ENCODE assay signal across 9 cellular contexts in genomic region chr1:40389234-40389815, GRCh38. TPM values are rescaled to one million over a fixed set of nuclear protein-coding genes. Genes with fewer than 3 reads are reported as not detected.
DNase-seq lines count a peak whose midpoint lies in the region; ATAC-seq and TF ChIP-seq lines count a peak whose summit lies in the region.
"Had no signal": no experiment of that assay in that cellular context is flagged by ENCODE, and none has a peak within 500 bp of the region (broad histone marks: within the 10 kb centered on the region; RNA-seq: fewer than 3 reads in every experiment).

No MANE protein-coding gene starts in this region.

- no peak for DNase-seq in right atrium auricular region (ENCODE audit: low spot score)
- no peak for DNase-seq in left cardiac atrium
- no peak for DNase-seq in activated naive CD8-positive, alpha-beta T cell treated with anti-CD3 and anti-CD28 coated beads, Interleukin-2, amount 50 U/mL, for 24 hours
- no peak for DNase-seq in vagina (ENCODE audit: extremely low spot score in 2 of 2)
- no peak for DNase-seq in NCI-H187 (lab: John Stamatoyannopoulos, UW)
- DNase-seq in NCI-H1436 (lab: John Stamatoyannopoulos, UW) = no peak
- DNase-seq in mucosa of gallbladder (ENCODE audit: low spot score) = no peak
- DNase-seq: RPMI8226 had no signal

- H3K36me3 ChIP-seq in right atrium auricular region (no peaks in the 10 kb centered on the region), mucosa of rectum (ENCODE audit: control insufficient read depth in 2 of 2, insufficient read depth in 2 of 2, low read length in 2 of 2) (peaks cover 0 to 3% of the 10 kb centered on the region in 2 donors), vagina (no peaks in the 10 kb centered on the region)

- H3K4me3 ChIP-seq in right atrium auricular region (no peak overlapping the region), mucosa of rectum (ENCODE audit: low read length in 2 of 2) (no peak overlapping the region), vagina (peak overlapping the region in 1 of 2 donors; percentile 17)

- H3K27ac ChIP-seq in right atrium auricular region = peak overlapping the region; percentile 28 to 65
- H3K27ac ChIP-seq in mucosa of rectum (ENCODE audit: low read depth in 2 of 2, low read length in 2 of 2) = peak overlapping the region; percentile 79
- peak overlapping the region; percentile 69 for H3K27ac ChIP-seq in vagina

- peaks cover 95% of the 10 kb centered on the region for H3K4me1 Mint-ChIP-seq in activated naive CD8-positive, alpha-beta T cell treated with anti-CD3 and anti-CD28 coated beads, Interleukin-2, amount 50 U/mL, for 24 hours

- no peaks in the 10 kb centered on the region for H3K27me3 Mint-ChIP-seq in activated naive CD8-positive, alpha-beta T cell treated with anti-CD3 and anti-CD28 coated beads, Interleukin-2, amount 50 U/mL, for 24 hours

- TF ChIP-seq CTCF in right atrium auricular region (IDR thresholded peaks at IDR 0.05) (no peak), vagina (IDR thresholded peaks at IDR 0.05) (no peak)

- H3K4me3 Mint-ChIP-seq in activated naive CD8-positive, alpha-beta T cell treated with anti-CD3 and anti-CD28 coated beads, Interleukin-2, amount 50 U/mL, for 24 hours = peak overlapping the region; percentile 85

- no peak for ATAC-seq in left cardiac atrium
- peak; percentile 37 for ATAC-seq in activated naive CD8-positive, alpha-beta T cell treated with anti-CD3 and anti-CD28 coated beads, Interleukin-2, amount 50 U/mL, for 24 hours

- H3K27me3 ChIP-seq in right atrium auricular region (no peaks in the 10 kb centered on the region), mucosa of rectum (ENCODE audit: control insufficient read depth in 2 of 2, insufficient read depth in 2 of 2, low read length in 2 of 2) (no peaks in the 10 kb centered on the region), vagina (no peaks in the 10 kb centered on the region)

- peak overlapping the region; percentile 94 for H3K27ac Mint-ChIP-seq in activated naive CD8-positive, alpha-beta T cell treated with anti-CD3 and anti-CD28 coated beads, Interleukin-2, amount 50 U/mL, for 24 hours

- peaks cover 45% of the 10 kb centered on the region for H3K36me3 Mint-ChIP-seq in activated naive CD8-positive, alpha-beta T cell treated with anti-CD3 and anti-CD28 coated beads, Interleukin-2, amount 50 U/mL, for 24 hours (ENCODE audit: low read depth)

- peaks cover 0 to 40% of the 10 kb centered on the region in 2 donors for H3K4me1 ChIP-seq in right atrium auricular region
- H3K4me1 ChIP-seq in mucosa of rectum (ENCODE audit: control insufficient read depth in 2 of 2, insufficient read depth in 2 of 2, low read length in 2 of 2) = peaks cover 23 to 35% of the 10 kb centered on the region in 2 donors
- H3K4me1 ChIP-seq in vagina = peaks cover 76% of the 10 kb centered on the region

- H3K9me3 Mint-ChIP-seq in activated naive CD8-positive, alpha-beta T cell treated with anti-CD3 and anti-CD28 coated beads, Interleukin-2, amount 50 U/mL, for 24 hours = no peaks in the 10 kb centered on the region

- no peaks in the 10 kb centered on the region for H3K9me3 ChIP-seq in right atrium auricular region
- no peaks in the 10 kb centered on the region for H3K9me3 ChIP-seq in mucosa of rectum (ENCODE audit: control insufficient read depth in 2 of 2, low read length in 2 of 2)
- H3K9me3 ChIP-seq in vagina = no peaks in the 10 kb centered on the region

- intact Hi-C loops in left cardiac atrium (cut with DNase I) (no loop called here), vagina (cut with DNase I) (no loop called here)

- H3K9ac ChIP-seq in mucosa of rectum (ENCODE audit: low read depth in 1 of 2, low read length in 2 of 2) = peak overlapping the region; percentile 42 to 58

- TF ChIP-seq POLR2A in vagina (IDR thresholded peaks at IDR 0.05) = no peak

RNA-seq across cellular contexts. Expression of gene SMAP2, which starts 15.8 kb away (rescaled TPM):
- total RNA-seq in right atrium auricular region (10 to 100 TPM; 19.8 to 20.8 TPM), left cardiac atrium (10 to 100 TPM; 17.9 to 25.6 TPM), vagina (24.8 TPM), mucosa of gallbladder (47.6 TPM)
